In the genomic region with DNA sequence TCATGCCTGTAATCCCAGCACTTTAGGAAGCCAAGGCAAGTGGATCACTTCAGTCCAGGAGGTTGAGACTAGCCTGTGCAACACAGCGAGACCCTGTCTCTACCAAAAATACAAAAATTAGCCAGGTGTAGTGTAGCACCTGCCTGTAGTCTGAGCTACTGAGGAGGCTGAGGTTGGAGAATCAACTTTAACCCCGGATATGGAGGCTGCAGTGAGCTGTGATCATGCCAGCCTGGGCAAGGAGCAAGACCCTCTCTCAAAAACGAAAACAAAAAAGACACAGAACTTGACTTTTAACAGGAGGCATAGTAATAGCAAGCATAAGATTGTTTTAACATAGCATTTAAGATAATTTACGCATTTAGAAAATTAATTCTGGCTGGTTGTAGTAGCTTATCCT, we compare ENCODE assay signal across 1 cellular context.
TF ChIP-seq lines count a peak whose summit lies in the region.

No MANE protein-coding gene starts in this region.

TF ChIP-seq in K562, 482 proteins besides CTCF, POLR2A, EP300 and RAD21:
- TF ChIP-seq MCM5 (IDR thresholded peaks at IDR 0.05; ENCODE audit: low read depth): no peak
- peak; percentile 52; the same call in 1 of the 2 replicates for TF ChIP-seq ZNF121 (CRISPR knock-in tag; conservative IDR thresholded peaks at IDR 0.05)
- TF ChIP-seq SUPT5H (IDR thresholded peaks at IDR 0.05): peak; percentile 53
